ENCODE assay signal across 9 cellular contexts in genomic region chr4:185573651-185574199, GRCh38. TPM values are rescaled to one million over a fixed set of nuclear protein-coding genes. Genes with fewer than 3 reads are reported as not detected.
DNase-seq lines count a peak whose midpoint lies in the region; TF ChIP-seq lines count a peak whose summit lies in the region.
"Had no signal": no experiment of that assay in that cellular context is flagged by ENCODE, and none has a peak within 500 bp of the region (broad histone marks: within the 10 kb centered on the region; RNA-seq: fewer than 3 reads in every experiment).

No MANE protein-coding gene starts in this region.

- TF ChIP-seq CTCF in esophagus squamous epithelium (IDR thresholded peaks at IDR 0.05) (no peak), osteoblast (IDR thresholded peaks at IDR 0.05; ENCODE audit: extremely low read depth, low read depth, low read length) (no peak), GM13976 (IDR thresholded peaks at IDR 0.05; ENCODE audit: borderline replicate concordance, control extremely low read depth, extremely low read depth, insufficient read depth, missing control alignments) (no peak)

- H4K20me1 ChIP-seq in osteoblast (ENCODE audit: insufficient read depth, low read length), result no peaks in the 10 kb centered on the region

- H3K9ac ChIP-seq in ES-I3 (ENCODE audit: low read depth, low read length), result peak overlapping the region; percentile 26; the same call in 1 of the 2 replicates
- no peak overlapping the region for H3K9ac ChIP-seq in NT2/D1 (ENCODE audit: insufficient read length, low read depth)

- H3K27me3 ChIP-seq in NT2/D1 (ENCODE audit: insufficient read depth, insufficient read length) (no peaks in the 10 kb centered on the region), esophagus squamous epithelium (no peaks in the 10 kb centered on the region), osteoblast (ENCODE audit: insufficient read depth, low read length) (no peaks in the 10 kb centered on the region)

- H3K27ac ChIP-seq in esophagus squamous epithelium (peak overlapping the region in 3 of 4 donors; percentile 16 to 46 (median 20)), osteoblast (ENCODE audit: low read depth, low read length) (peak overlapping the region; percentile 72)

- H3K79me2 ChIP-seq in osteoblast (ENCODE audit: insufficient read depth, low read length), result no peaks in the 10 kb centered on the region

- peak overlapping the region; percentile 86 for H2AFZ ChIP-seq in osteoblast (ENCODE audit: low read length)

- H3K4me3 ChIP-seq in NT2/D1 (ENCODE audit: insufficient read length, low read depth) (no peak overlapping the region), esophagus squamous epithelium (no peak overlapping the region), osteoblast (ENCODE audit: insufficient read depth, low read length) (no peak overlapping the region)

- H3K36me3 ChIP-seq in ES-I3 (ENCODE audit: insufficient read depth, low read length) (no peaks in the 10 kb centered on the region), NT2/D1 (ENCODE audit: insufficient read depth, insufficient read length, low read length) (no peaks in the 10 kb centered on the region), esophagus squamous epithelium (no peaks in the 10 kb centered on the region), osteoblast (ENCODE audit: insufficient read depth, low read length) (no peaks in the 10 kb centered on the region)

- TF ChIP-seq POLR2A in esophagus squamous epithelium (IDR thresholded peaks at IDR 0.05), result no peak

- H3K9me3 ChIP-seq in ES-I3 (ENCODE audit: control insufficient read depth, insufficient read depth, low read length), result no peaks in the 10 kb centered on the region
- no peaks in the 10 kb centered on the region for H3K9me3 ChIP-seq in NT2/D1 (ENCODE audit: insufficient read depth, low read length)
- no peaks in the 10 kb centered on the region for H3K9me3 ChIP-seq in esophagus squamous epithelium
- H3K9me3 ChIP-seq in osteoblast (ENCODE audit: low read depth, low read length), result no peaks in the 10 kb centered on the region

- DNase-seq in NT2/D1 (ENCODE audit: low read depth, low spot score) (peak; percentile 54), esophagus squamous epithelium (lab: John Stamatoyannopoulos, UW) (no peak), osteoblast (ENCODE audit: insufficient read length, low spot score, missing footprints) (peak; percentile 87), GM13976 (ENCODE audit: low spot score) (no peak), GOT3 (lab: John Stamatoyannopoulos, UW) (no peak), nucleus accumbens (lab: John Stamatoyannopoulos, UW) (no peak)
- DNase-seq in effector CD4-positive, alpha-beta T cell, result no peak
- DNase-seq: NCI-H69 had no signal

- in situ Hi-C loops in GM13976 (cut with MboI; ENCODE audit: low sequenced_read_pairs, unreplicated experiment), result no loop called here

- no peaks in the 10 kb centered on the region for H3K4me1 ChIP-seq in ES-I3 (ENCODE audit: insufficient read depth, low read length)
- no peaks in the 10 kb centered on the region for H3K4me1 ChIP-seq in NT2/D1 (ENCODE audit: insufficient read depth, insufficient read length)
- peaks cover 0 to 5% (median 5%) of the 10 kb centered on the region in 3 donors for H3K4me1 ChIP-seq in esophagus squamous epithelium
- peaks cover 3% of the 10 kb centered on the region for H3K4me1 ChIP-seq in osteoblast (ENCODE audit: insufficient read depth, low read length)

- peak overlapping the region; percentile 31 for H3K4me2 ChIP-seq in osteoblast (ENCODE audit: insufficient read depth, low read length)

- intact Hi-C loops in esophagus squamous epithelium (cut with DNase I), result no loop called here

- 55 to 60% methylated on average over 8 to 10 of the region's 10 CpGs for WGBS in esophagus squamous epithelium, 2 donors

RNA-seq across cellular contexts. Expression of gene PDLIM3, which starts 38.4 kb away (rescaled TPM):
- total RNA-seq in esophagus squamous epithelium (100 to 1,000 TPM in 1 of 4 donors, 10 to 100 TPM in 3; 13.9 to 322 (median 44.6) TPM), osteoblast (1.8 and 2.2 TPM in 2 replicates)

Comparison
In these comparisons a context has a peak if more than half of its experiments do, and no peak if none do; other contexts are left out.
1. DNase-seq: peak in NT2/D1 (single experiment) and osteoblast (single experiment); none in esophagus squamous epithelium (single experiment), effector CD4-positive, alpha-beta T cell (single experiment), GM13976 (single experiment), GOT3 (single experiment) and nucleus accumbens (0 of 56).